Comparison of ENCODE assay signal across 1 cellular context in the genomic region with DNA sequence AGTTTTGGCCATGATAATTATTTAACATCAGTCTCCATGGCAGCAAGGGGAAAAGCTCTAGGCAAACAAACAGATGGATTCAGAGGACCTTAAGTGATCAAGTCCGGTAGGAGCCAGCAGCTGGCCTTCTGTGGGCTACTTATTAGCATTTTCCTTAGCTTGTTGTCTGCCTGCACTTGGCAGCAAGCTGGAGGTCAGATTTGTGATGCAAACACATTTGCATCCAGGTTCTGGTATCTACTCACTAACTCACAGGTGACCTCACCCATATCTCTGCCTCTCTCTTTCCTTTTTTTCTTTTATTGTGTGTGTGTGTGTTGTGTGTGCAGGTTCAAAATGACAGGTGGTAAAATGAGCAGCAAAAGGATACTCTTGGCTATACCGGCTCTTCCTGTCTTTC.
TF ChIP-seq lines count a peak whose summit lies in the region.

No MANE protein-coding gene starts in this region.

TF ChIP-seq in HEK293, 187 proteins besides CTCF, POLR2A, EP300 and RAD21 (continued from another document):
- TF ChIP-seq ZNF121 (tag by site-specific recombination; IDR thresholded peaks at IDR 0.05) (no peak), ZNF768 (tag by site-specific recombination; IDR thresholded peaks at IDR 0.05) (no peak), ZNF433 (tag by site-specific recombination; IDR thresholded peaks at IDR 0.05; ENCODE audit: low read depth) (no peak), SCRT2 (tag by site-specific recombination; IDR thresholded peaks at IDR 0.05) (no peak), ZNF629 (tag by site-specific recombination; IDR thresholded peaks at IDR 0.05) (0 out of 2 replicates have a peak, but pooled peaks have one; percentile 15), ZBTB10 (tag by site-specific recombination; IDR thresholded peaks at IDR 0.05) (no peak), ZNF660 (tag by site-specific recombination; IDR thresholded peaks at IDR 0.05) (no peak), ZNF366 (tag by site-specific recombination; conservative IDR thresholded peaks at IDR 0.05) (no peak; the same call in 1 of the 2 replicates), ZNF776 (tag by site-specific recombination; IDR thresholded peaks at IDR 0.05; ENCODE audit: borderline replicate concordance) (no peak), ZNF843 (tag by site-specific recombination; IDR thresholded peaks at IDR 0.05) (no peak)
- TF ChIP-seq, protein P1, sequence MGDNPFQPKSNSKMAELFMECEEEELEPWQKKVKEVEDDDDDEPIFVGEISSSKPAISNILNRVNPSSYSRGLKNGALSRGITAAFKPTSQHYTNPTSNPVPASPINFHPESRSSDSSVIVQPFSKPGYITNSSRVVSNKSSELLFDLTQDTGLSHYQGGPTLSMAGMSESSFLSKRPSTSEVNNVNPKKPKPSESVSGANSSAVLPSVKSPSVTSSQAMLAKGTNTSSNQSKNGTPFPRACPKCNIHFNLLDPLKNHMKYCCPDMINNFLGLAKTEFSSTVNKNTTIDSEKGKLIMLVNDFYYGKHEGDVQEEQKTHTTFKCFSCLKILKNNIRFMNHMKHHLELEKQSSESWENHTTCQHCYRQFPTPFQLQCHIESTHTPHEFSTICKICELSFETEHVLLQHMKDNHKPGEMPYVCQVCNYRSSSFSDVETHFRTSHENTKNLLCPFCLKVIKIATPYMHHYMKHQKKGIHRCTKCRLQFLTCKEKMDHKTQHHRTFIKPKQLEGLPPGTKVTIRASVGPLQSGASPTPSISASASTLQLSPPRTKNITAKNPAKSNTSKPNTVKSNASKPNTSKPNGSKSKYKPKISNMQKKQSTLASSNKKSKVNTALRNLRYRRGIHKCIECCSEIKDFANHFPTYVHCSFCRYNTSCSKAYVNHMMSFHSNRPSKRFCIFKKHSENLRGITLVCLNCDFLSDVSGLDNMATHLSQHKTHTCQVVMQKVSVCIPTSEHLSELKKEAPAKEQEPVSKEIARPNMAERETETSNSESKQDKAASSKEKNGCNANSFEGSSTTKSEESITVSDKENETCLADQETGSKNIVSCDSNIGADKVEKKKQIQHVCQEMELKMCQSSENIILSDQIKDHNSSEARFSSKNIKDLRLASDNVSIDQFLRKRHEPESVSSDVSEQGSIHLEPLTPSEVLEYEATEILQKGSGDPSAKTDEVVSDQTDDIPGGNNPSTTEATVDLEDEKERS (tag by site-specific recombination; IDR thresholded peaks at IDR 0.05), result no peak
